8 cellular contexts compared by ENCODE assay signal in genomic region chr1:160069460-160070231, GRCh38. TPM values are rescaled to one million over a fixed set of nuclear protein-coding genes. Genes with fewer than 3 reads are reported as not detected.
A peak's percentile ranks its signal among the peaks of the same experiment; 100 is the strongest.
DNase-seq lines count a peak whose midpoint lies in the region; ATAC-seq and TF ChIP-seq lines count a peak whose summit lies in the region.

TSS of gene KCNJ10 (minus strand) at chr1:160070160. CDS start at chr1:160042532, 27,628 bp downstream.

- H3K9ac ChIP-seq in OCI-LY1 (ENCODE audit: low read length): peak within 1 kb of the TSS; percentile 42; the same call in 1 of the 2 replicates
- H3K9ac ChIP-seq in endocrine pancreas (ENCODE audit: control insufficient read depth, insufficient read depth, low read length): peak within 1 kb of the TSS; percentile 13
- peak within 1 kb of the TSS; percentile 36 for H3K9ac ChIP-seq in neural cell (ENCODE audit: low read length)

- H3K79me2 ChIP-seq in OCI-LY1 (ENCODE audit: insufficient read depth, low read length) (no peaks in the 10 kb centered on the region), neural cell (replicated peaks; ENCODE audit: insufficient read depth, low read length) (no peaks in the 10 kb centered on the region)

- H3K36me3 ChIP-seq in OCI-LY1 (ENCODE audit: insufficient read depth, low read length) (no peaks in the 10 kb centered on the region), endocrine pancreas (ENCODE audit: control insufficient read depth, insufficient read depth, low read length) (no peaks in the 10 kb centered on the region), neural cell (ENCODE audit: insufficient read depth, low read length) (no peaks in the 10 kb centered on the region)

- peak within 1 kb of the TSS; percentile 94 to 99 for H3K4me3 Mint-ChIP-seq in CD14-positive monocyte

- TF ChIP-seq CTCF in CD14-positive monocyte (IDR thresholded peaks at IDR 0.05): no peak
- no peak for TF ChIP-seq CTCF in OCI-LY1 (IDR thresholded peaks at IDR 0.05; ENCODE audit: low read length)
- TF ChIP-seq CTCF in neural cell (IDR thresholded peaks at IDR 0.05; ENCODE audit: poor library complexity, severe bottlenecking): no peak
- TF ChIP-seq CTCF in GM10266 (IDR thresholded peaks at IDR 0.05; ENCODE audit: control insufficient read depth, insufficient read depth, low read depth, missing control alignments): no peak

- H2AFZ ChIP-seq in OCI-LY1 (ENCODE audit: low read length): no peak within 1 kb of the TSS; the same call in 1 of the 2 replicates
- peak within 1 kb of the TSS; percentile 53 for H2AFZ ChIP-seq in neural cell (ENCODE audit: low read depth, low read length)

- H3K4me2 ChIP-seq in OCI-LY1 (ENCODE audit: low read length) (peak within 1 kb of the TSS; percentile 94), neural cell (ENCODE audit: low read length) (peak within 1 kb of the TSS; percentile 74)

- H3F3A ChIP-seq in OCI-LY1 (ENCODE audit: insufficient read depth, low read length) (no peaks in the 10 kb centered on the region), neural cell (ENCODE audit: insufficient read depth, low read length, poor library complexity, severe bottlenecking) (no peaks in the 10 kb centered on the region)

- ATAC-seq in HG02870 (IDR thresholded peaks at IDR 0.05; ENCODE audit: unreplicated experiment) (no peak), esophagus mucosa (no peak)

- H3K27me3 Mint-ChIP-seq in CD14-positive monocyte (ENCODE audit: low read depth in 3 of 3): peaks cover 32 to 48% (median 46%) of the 10 kb centered on the region in 3 donors

- H4K20me1 ChIP-seq in OCI-LY1 (ENCODE audit: insufficient read depth, low read length): no peaks in the 10 kb centered on the region
- H4K20me1 ChIP-seq in neural cell (ENCODE audit: insufficient read depth): no peaks in the 10 kb centered on the region

- TF ChIP-seq RAD21 in neural cell (conservative IDR thresholded peaks at IDR 0.05): no peak

- H3K27ac ChIP-seq in OCI-LY1 (ENCODE audit: low read depth, low read length, poor library complexity, severe bottlenecking): no peak within 1 kb of the TSS
- H3K27ac ChIP-seq in neural cell (ENCODE audit: low read length): no peak within 1 kb of the TSS

- peak within 1 kb of the TSS; percentile 67 for H3K4me3 ChIP-seq in OCI-LY1 (ENCODE audit: low read depth, low read length, poor library complexity, severe bottlenecking)
- no peak within 1 kb of the TSS for H3K4me3 ChIP-seq in endocrine pancreas (ENCODE audit: control insufficient read depth, insufficient read depth, low read length)
- peak within 1 kb of the TSS; percentile 81 for H3K4me3 ChIP-seq in neural cell (ENCODE audit: low read length)

- H3K9me3 ChIP-seq in OCI-LY1 (ENCODE audit: low read length) (no peaks in the 10 kb centered on the region), endocrine pancreas (ENCODE audit: control insufficient read depth, low read length) (no peaks in the 10 kb centered on the region), neural cell (ENCODE audit: low read length) (no peaks in the 10 kb centered on the region)

- H3K9me2 ChIP-seq in OCI-LY1 (ENCODE audit: low read depth, low read length) (no peaks in the 10 kb centered on the region), neural cell (ENCODE audit: insufficient read depth, low read length) (no peaks in the 10 kb centered on the region)

- H3K4me1 Mint-ChIP-seq in CD14-positive monocyte: peaks cover 20% of the 10 kb centered on the region

- H3K27ac Mint-ChIP-seq in CD14-positive monocyte: peak within 1 kb of the TSS in 4 of 7 donors; percentile 19 to 58 (median 48)

- H3K4me1 ChIP-seq in OCI-LY1 (ENCODE audit: insufficient read depth, low read length, severe bottlenecking) (peaks cover 12% of the 10 kb centered on the region), endocrine pancreas (ENCODE audit: control insufficient read depth, insufficient read depth, low read length) (no peaks in the 10 kb centered on the region)

- peaks cover 0 to 17% of the 10 kb centered on the region in 2 donors for H3K36me3 Mint-ChIP-seq in CD14-positive monocyte

- TF ChIP-seq EP300 in neural cell (conservative IDR thresholded peaks at IDR 0.05; ENCODE audit: poor library complexity, severe bottlenecking): no peak

- H3K27me3 ChIP-seq in OCI-LY1 (ENCODE audit: insufficient read depth, low read length) (no peaks in the 10 kb centered on the region; the same call in 1 of the 2 replicates), endocrine pancreas (ENCODE audit: control insufficient read depth, insufficient read depth, low read length) (no peaks in the 10 kb centered on the region), neural cell (ENCODE audit: insufficient read depth, low read depth, low read length) (peaks cover 16% of the 10 kb centered on the region)

- intact Hi-C loops in CD14-positive monocyte (cut with micrococcal nuclease): no loop called here

- peaks cover 0 to 8% (median 2%) of the 10 kb centered on the region in 7 donors for H3K9me3 Mint-ChIP-seq in CD14-positive monocyte

- DNase-seq in CD14-positive monocyte (ENCODE audit: low spot score) (no peak), NOMO-1 treated with DMSO at 0.1 percent for 48 hours (lab: John Stamatoyannopoulos, UW; ENCODE audit: unreplicated experiment) (no peak), GM10266 (ENCODE audit: extremely low spot score) (no peak)

TF ChIP-seq in neural cell, 6 proteins besides CTCF, POLR2A, EP300 and RAD21:
- TF ChIP-seq REST (IDR thresholded peaks at IDR 0.05; ENCODE audit: borderline replicate concordance): no peak
- no peak for TF ChIP-seq EZH2 (IDR thresholded peaks at IDR 0.05; ENCODE audit: borderline replicate concordance, insufficient read depth, low read length, poor library complexity, severe bottlenecking)
- no peak for TF ChIP-seq SMC3 (conservative IDR thresholded peaks at IDR 0.05; ENCODE audit: poor library complexity)
- no peak for TF ChIP-seq MXI1 (conservative IDR thresholded peaks at IDR 0.05; ENCODE audit: poor library complexity, severe bottlenecking)
- no peak for TF ChIP-seq TAF1 (IDR thresholded peaks at IDR 0.05; ENCODE audit: low read depth)
- no peak for TF ChIP-seq POLR2AphosphoS5 (IDR thresholded peaks at IDR 0.05)
TF ChIP-seq in neural cell: peak in this region for 0.

RNA-seq across cellular contexts. Expression of gene KCNJ10, which starts in this region (rescaled TPM):
- polyA plus RNA-seq in CD14-positive monocyte: not detected
- polyA plus RNA-seq in neural cell: not detected in 2 replicates
- not detected in 2 replicates for polyA minus RNA-seq in neural cell
- total RNA-seq in esophagus mucosa: not detected
